12 cellular contexts compared by ENCODE assay signal in the genomic region with DNA sequence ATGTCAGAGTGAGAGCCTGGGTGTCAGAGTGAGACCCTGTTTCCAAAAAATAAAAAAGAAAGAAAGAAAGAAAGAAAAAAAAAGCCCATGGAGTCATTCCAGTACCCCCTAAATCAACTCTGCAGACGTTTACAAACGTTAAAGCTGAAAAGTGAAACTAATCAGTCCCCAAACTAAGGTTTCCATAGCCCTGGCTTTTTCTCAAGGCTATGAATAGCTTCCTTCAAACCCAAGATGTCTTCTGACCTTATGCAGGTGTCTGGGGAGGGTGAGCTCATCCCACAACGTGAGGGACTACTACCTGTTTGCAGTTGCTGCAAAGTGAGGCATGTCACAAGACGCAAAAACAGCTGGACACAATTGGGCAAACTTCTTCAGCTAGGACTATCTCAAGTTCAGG.
DNase-seq lines count a peak whose midpoint lies in the region; ATAC-seq and TF ChIP-seq lines count a peak whose summit lies in the region.
"Had no signal": no experiment of that assay in that cellular context is flagged by ENCODE, and none has a peak within 500 bp of the region (broad histone marks: within the 10 kb centered on the region; RNA-seq: fewer than 3 reads in every experiment).

No MANE protein-coding gene starts in this region.

- H3K4me3 ChIP-seq in Loucy (ENCODE audit: low read length, poor library complexity, severe bottlenecking) (no peak overlapping the region), mammary epithelial cell (replicated peaks in 1 of 3; ENCODE audit: insufficient read depth in 1 of 3, low read depth in 2 of 3, low read length in 3 of 3) (no peak overlapping the region)

- peaks cover 16% of the 10 kb centered on the region for H3F3A ChIP-seq in Loucy (ENCODE audit: low read depth)

- no peaks in the 10 kb centered on the region for H3K9me3 Mint-ChIP-seq in activated T-cell treated with anti-CD3 and anti-CD28 coated beads, Interleukin-2, amount 50 U/mL, for 4 hours
- H3K9me3 Mint-ChIP-seq in stimulated activated naive CD8-positive, alpha-beta T cell treated with anti-CD3 and anti-CD28 coated beads, Interleukin-15, Interleukin-2, amounts not matched to agents 100 ng/mL and 50 ng/mL, for 24 hours: no peaks in the 10 kb centered on the region

- intact Hi-C loops in mammary epithelial cell (cut with micrococcal nuclease): no loop called here

- H3K27ac Mint-ChIP-seq in stimulated activated naive CD8-positive, alpha-beta T cell treated with anti-CD3 and anti-CD28 coated beads, Interleukin-15, Interleukin-2, amounts not matched to agents 100 ng/mL and 50 ng/mL, for 24 hours: peak overlapping the region; percentile 76

- ATAC-seq in activated T-cell treated with anti-CD3 and anti-CD28 coated beads, Interleukin-2, amount 50 U/mL, for 4 hours: peak; percentile 14 to 21
- ATAC-seq in HG02588 (IDR thresholded peaks at IDR 0.05; ENCODE audit: unreplicated experiment): peak; percentile 55

- in situ Hi-C loops in mammary epithelial cell (cut with MboI; ENCODE audit: low sequenced_read_pairs in 2 of 2): no loop called here

- H3K27ac ChIP-seq in mammary epithelial cell (ENCODE audit: insufficient read depth, low read depth, low read length): no peak overlapping the region

- peaks cover 47% of the 10 kb centered on the region for H3K79me2 ChIP-seq in Loucy (ENCODE audit: insufficient read depth, low read length)
- no peaks in the 10 kb centered on the region for H3K79me2 ChIP-seq in mammary epithelial cell (ENCODE audit: insufficient read depth, low read length)

- WGBS in mammary epithelial cell (ENCODE audit: low coverage, missing lambda C conversion rate): 79% methylated on average over 4 of the region's 4 CpGs

- H3K9me3 ChIP-seq in Loucy (ENCODE audit: insufficient read depth, low read depth, low read length): no peaks in the 10 kb centered on the region
- H3K9me3 ChIP-seq in mammary epithelial cell (replicated peaks; ENCODE audit: insufficient read depth, low read length): no peaks in the 10 kb centered on the region

- H3K36me3 ChIP-seq in Loucy (ENCODE audit: insufficient read depth, low read length) (peaks cover 14% of the 10 kb centered on the region; the same call in 1 of the 2 replicates), mammary epithelial cell (ENCODE audit: insufficient read depth, low read length) (no peaks in the 10 kb centered on the region)

- no TSS peak for BruUV-seq in mammary epithelial cell (replicated peaks; lab: Mats Ljungman, UMichigan)

- no peak for DNase-seq in activated T-cell treated with anti-CD3 and anti-CD28 coated beads, Interleukin-2, amount 50 U/mL, for 4 hours
- DNase-seq in activated T-cell treated with anti-CD3 and anti-CD28 coated beads, Interleukin-2, amount 50 U/mL, for 48 hours: no peak
- DNase-seq in GOT3 (lab: John Stamatoyannopoulos, UW): no peak
- DNase-seq in NCI-H226: no peak
- DNase-seq in mammary epithelial cell: no peak
- DNase-seq: activated CD8-positive, alpha-beta memory T cell treated with anti-CD3 and anti-CD28 coated beads, Interleukin-2, amount 50 U/mL, for 48 hours; islet precursor cell; retina; stimulated activated naive CD4-positive, alpha-beta T cell had no signal

- H2AFZ ChIP-seq in Loucy (ENCODE audit: low read length) (no peak overlapping the region), mammary epithelial cell (ENCODE audit: low read depth, low read length) (no peak overlapping the region)

- dilution Hi-C loops in mammary epithelial cell (cut with HindIII; ENCODE audit: low sequenced_read_pairs): no loop called here

- H3K27me3 ChIP-seq in Loucy (ENCODE audit: insufficient read depth, low read length, poor library complexity, severe bottlenecking): no peaks in the 10 kb centered on the region
- no peaks in the 10 kb centered on the region for H3K27me3 ChIP-seq in mammary epithelial cell (ENCODE audit: insufficient read depth, low read length)

- peaks cover 86% of the 10 kb centered on the region for H3K4me1 Mint-ChIP-seq in activated T-cell treated with anti-CD3 and anti-CD28 coated beads, Interleukin-2, amount 50 U/mL, for 4 hours (ENCODE audit: low read depth)
- peaks cover 91% of the 10 kb centered on the region for H3K4me1 Mint-ChIP-seq in stimulated activated naive CD8-positive, alpha-beta T cell treated with anti-CD3 and anti-CD28 coated beads, Interleukin-15, Interleukin-2, amounts not matched to agents 100 ng/mL and 50 ng/mL, for 24 hours (ENCODE audit: low read depth)

- H3K36me3 Mint-ChIP-seq in activated T-cell treated with anti-CD3 and anti-CD28 coated beads, Interleukin-2, amount 50 U/mL, for 4 hours (ENCODE audit: insufficient read depth): peaks cover 19% of the 10 kb centered on the region
- peaks cover 56% of the 10 kb centered on the region for H3K36me3 Mint-ChIP-seq in stimulated activated naive CD8-positive, alpha-beta T cell treated with anti-CD3 and anti-CD28 coated beads, Interleukin-15, Interleukin-2, amounts not matched to agents 100 ng/mL and 50 ng/mL, for 24 hours (ENCODE audit: low read depth)

- CTCF ChIA-PET in mammary epithelial cell (lab: Charles Lee; ENCODE audit: low non-redundant PET): no interaction called here

- H3K4me2 ChIP-seq in Loucy (ENCODE audit: low read depth, low read length, poor library complexity, severe bottlenecking): peak overlapping the region; percentile 20
- no peak overlapping the region for H3K4me2 ChIP-seq in mammary epithelial cell (ENCODE audit: insufficient read depth, low read depth, low read length)

- H3K27me3 Mint-ChIP-seq in activated T-cell treated with anti-CD3 and anti-CD28 coated beads, Interleukin-2, amount 50 U/mL, for 4 hours (ENCODE audit: low read depth): no peaks in the 10 kb centered on the region
- H3K27me3 Mint-ChIP-seq in stimulated activated naive CD8-positive, alpha-beta T cell treated with anti-CD3 and anti-CD28 coated beads, Interleukin-15, Interleukin-2, amounts not matched to agents 100 ng/mL and 50 ng/mL, for 24 hours: no peaks in the 10 kb centered on the region

- peak overlapping the region; percentile 21 for H3K4me3 Mint-ChIP-seq in activated T-cell treated with anti-CD3 and anti-CD28 coated beads, Interleukin-2, amount 50 U/mL, for 4 hours
- peak overlapping the region; percentile 45 for H3K4me3 Mint-ChIP-seq in stimulated activated naive CD8-positive, alpha-beta T cell treated with anti-CD3 and anti-CD28 coated beads, Interleukin-15, Interleukin-2, amounts not matched to agents 100 ng/mL and 50 ng/mL, for 24 hours

- H3K4me1 ChIP-seq in Loucy (ENCODE audit: insufficient read depth, low read length, poor library complexity, severe bottlenecking) (peaks cover 67% of the 10 kb centered on the region), mammary epithelial cell (ENCODE audit: insufficient read depth, low read length) (no peaks in the 10 kb centered on the region)

- no peaks in the 10 kb centered on the region for H3K9me2 ChIP-seq in Loucy (replicated peaks; ENCODE audit: low read depth, low read length)

- TF ChIP-seq CTCF in Loucy (conservative IDR thresholded peaks at IDR 0.05; ENCODE audit: low read length) (no peak), mammary epithelial cell (conservative IDR thresholded peaks at IDR 0.05 in 1 of 2, IDR thresholded peaks at IDR 0.05 in 1 of 2; ENCODE audit: extremely low read depth in 1 of 2, insufficient read depth in 1 of 2, low read depth in 1 of 2, low read length in 2 of 2) (no peak)

- peaks cover 6% of the 10 kb centered on the region for H4K20me1 ChIP-seq in Loucy (ENCODE audit: insufficient read depth, low read length, poor library complexity, severe bottlenecking)
- H4K20me1 ChIP-seq in mammary epithelial cell (ENCODE audit: insufficient read depth, low read length): no peaks in the 10 kb centered on the region

- H3K9ac ChIP-seq in Loucy (ENCODE audit: low read depth, low read length, poor library complexity, severe bottlenecking) (no peak overlapping the region), mammary epithelial cell (ENCODE audit: insufficient read depth, low read length) (no peak overlapping the region)
